In the genomic region with DNA sequence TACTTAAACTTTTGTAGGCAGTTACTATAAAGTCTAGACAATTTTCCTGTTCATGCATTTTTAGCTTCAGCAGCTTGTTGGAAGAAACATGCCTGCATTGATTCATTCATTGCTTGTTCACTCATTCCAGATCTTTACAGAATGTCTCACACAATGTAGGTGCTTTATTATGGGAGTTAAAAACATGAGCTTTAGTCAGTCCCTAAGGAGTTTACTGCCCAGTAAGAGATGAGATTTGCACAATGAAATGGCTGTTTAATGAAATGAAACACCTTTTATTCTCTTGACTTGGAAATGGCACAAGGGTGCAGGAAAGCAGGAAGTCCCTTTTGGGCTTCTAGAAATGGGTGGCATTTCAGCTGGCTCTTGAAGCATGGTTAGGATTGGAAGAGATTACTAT, we compare ENCODE assay signal across 11 cellular contexts. TPM values are rescaled to one million over a fixed set of nuclear protein-coding genes. Genes with fewer than 3 reads are reported as not detected.
A peak's percentile ranks its signal among the peaks of the same experiment; 100 is the strongest.
DNase-seq lines count a peak whose midpoint lies in the region; ATAC-seq, FAIRE-seq and TF ChIP-seq lines count a peak whose summit lies in the region.
"Had no signal": no experiment of that assay in that cellular context is flagged by ENCODE, and none has a peak within 500 bp of the region (broad histone marks: within the 10 kb centered on the region; RNA-seq: fewer than 3 reads in every experiment).

No MANE protein-coding gene starts in this region.

- no peaks in the 10 kb centered on the region for H3K9me3 Mint-ChIP-seq in neural progenitor cell
- H3K9me3 Mint-ChIP-seq: memory B cell had no signal

- intact Hi-C loops in pancreas (cut with DNase I) = no loop called here

- H3K9me3 ChIP-seq in neural progenitor cell (ENCODE audit: low read depth) (no peaks in the 10 kb centered on the region), pancreas (no peaks in the 10 kb centered on the region)
- H3K9me3 ChIP-seq: testis had no signal

- H3K36me3 ChIP-seq in bronchial epithelial cell (ENCODE audit: control insufficient read depth, insufficient read depth, low read length) (peaks cover 3% of the 10 kb centered on the region), neural progenitor cell (no peaks in the 10 kb centered on the region), pancreas (no peaks in the 10 kb centered on the region)

- no peak overlapping the region for H3K27ac ChIP-seq in neural progenitor cell
- H3K27ac ChIP-seq in pancreas = no peak overlapping the region
- H3K27ac ChIP-seq: testis had no signal

- H3K27ac Mint-ChIP-seq in neural progenitor cell = no peak overlapping the region
- H3K27ac Mint-ChIP-seq: memory B cell had no signal

- H3K4me3 ChIP-seq in bronchial epithelial cell (ENCODE audit: low read depth, low read length) (no peak overlapping the region), neural progenitor cell (no peak overlapping the region), pancreas (no peak overlapping the region)
- H3K4me3 ChIP-seq: testis had no signal

- H3K4me1 ChIP-seq in neural progenitor cell = peaks cover 25% of the 10 kb centered on the region
- peaks cover 19 to 23% (median 22%) of the 10 kb centered on the region in 3 donors for H3K4me1 ChIP-seq in pancreas

- no peak for ATAC-seq in pancreas

- peaks cover 7% of the 10 kb centered on the region for H3K36me3 Mint-ChIP-seq in neural progenitor cell

- peaks cover 44% of the 10 kb centered on the region for H3F3A ChIP-seq in neural progenitor cell (ENCODE audit: low read depth)

- no peak overlapping the region for H3K9ac ChIP-seq in neural progenitor cell

- H3K27me3 ChIP-seq in bronchial epithelial cell (ENCODE audit: control insufficient read depth, insufficient read depth, low read length) (no peaks in the 10 kb centered on the region), neural progenitor cell (peaks cover 4% of the 10 kb centered on the region), pancreas (no peaks in the 10 kb centered on the region)
- H3K27me3 ChIP-seq: testis had no signal

- peaks cover 44% of the 10 kb centered on the region for H4K20me1 ChIP-seq in neural progenitor cell (ENCODE audit: low read depth)

- no peak overlapping the region for H3K4me3 Mint-ChIP-seq in neural progenitor cell
- H3K4me3 Mint-ChIP-seq: memory B cell had no signal

- H3K27me3 Mint-ChIP-seq in neural progenitor cell (ENCODE audit: insufficient read depth, low read depth) = peaks cover 3% of the 10 kb centered on the region
- H3K27me3 Mint-ChIP-seq: memory B cell had no signal

- H2AFZ ChIP-seq in neural progenitor cell (replicated peaks) = no peak overlapping the region

- no peak for TF ChIP-seq CTCF in bronchial epithelial cell (IDR thresholded peaks at IDR 0.05; ENCODE audit: insufficient read depth, low read length, severe bottlenecking)
- TF ChIP-seq CTCF in neural progenitor cell (IDR thresholded peaks at IDR 0.05) = no peak
- TF ChIP-seq CTCF in pancreas (IDR thresholded peaks at IDR 0.05) = no peak

- DNase-seq in EH (ENCODE audit: low read depth) (peak; percentile 28), NCI-H1436 treated with DMSO at 0.1 percent for 48 hours (lab: John Stamatoyannopoulos, UW) (peak; percentile 12), bronchial epithelial cell (ENCODE audit: low read depth) (peak; percentile 23), neural progenitor cell (ENCODE audit: low spot score) (no peak), pancreas (no peak), HTR-8/SVneo (ENCODE audit: insufficient read length, low spot score) (no peak)
- no peak for DNase-seq in stimulated activated naive CD4-positive, alpha-beta T cell treated with Interleukin-2 at 50 U/mL for 16 hours (lab: John Stamatoyannopoulos, UW)
- DNase-seq: NCI-H2029 treated with DMSO at 0.1 percent for 48 hours, SHP77, testis had no signal

- H3K4me2 ChIP-seq in neural progenitor cell = peak overlapping the region; percentile 48

- FAIRE-seq in bronchial epithelial cell (lab: Jason Lieb, UNC) (no peak), pancreas (lab: Jason Lieb, UNC) (no peak), HTR-8/SVneo (lab: Jason Lieb, UNC) (no peak)

- peaks cover 74% of the 10 kb centered on the region for H3K79me2 ChIP-seq in neural progenitor cell (ENCODE audit: low read depth)

- H3K4me1 Mint-ChIP-seq in neural progenitor cell = peaks cover 49% of the 10 kb centered on the region

RNA-seq across cellular contexts. Expression of a gene that starts 2.9 kb away (rescaled TPM):
- 8.4 and 12.0 TPM in 2 replicates for total RNA-seq in bronchial epithelial cell
- total RNA-seq in neural progenitor cell (ENCODE audit: low replicate concordance) = 5.7 and 9.9 TPM in 2 replicates
- total RNA-seq in pancreas = 1 to 10 TPM; 2.0 to 4.4 (median 3.3) TPM
- polyA plus RNA-seq in pancreas = 1 to 10 TPM; 1.6 to 3.0 TPM

Comparison
In these comparisons a context has a peak if more than half of its experiments do, and no peak if none do; other contexts are left out.
1. DNase-seq: peak in EH (single experiment), NCI-H1436 treated with DMSO at 0.1 percent for 48 hours (single experiment) and bronchial epithelial cell (single experiment); none in neural progenitor cell (single experiment), stimulated activated naive CD4-positive, alpha-beta T cell treated with Interleukin-2 at 50 U/mL for 16 hours (single experiment), pancreas (0 of 6) and HTR-8/SVneo (single experiment).